In genomic region chr7:108515636-108516035, GRCh38 we compare ENCODE assay signal across 14 cellular contexts.
"Had no signal": no experiment of that assay in that cellular context is flagged by ENCODE, and none has a peak within 500 bp of the region (broad histone marks: within the 10 kb centered on the region; RNA-seq: fewer than 3 reads in every experiment).

No MANE protein-coding gene starts in this region.

- H3K4me1 ChIP-seq: breast epithelium had no signal

- H3K27me3 ChIP-seq: breast epithelium had no signal

- H3K27ac Mint-ChIP-seq: activated CD4-positive, alpha-beta T cell treated with anti-CD3 and anti-CD28 coated beads, Interleukin-2, amount 10 ng/mL, durations not matched to agents 24 days and 14 days; activated T-helper 1 cell treated with anti-CD3 and anti-CD28 coated beads, Interleukin-12 subunit alpha, Interleukin-12 subunit beta, Interleukin-2, Interleukin-4 antibody, amounts not matched to agents 30 ng/mL and 10 ng/mL and 1 ng/mL, durations not matched to agents 14 hours and 24 hours and 36 hours; dendritic cell treated with granulocyte-macrophage colony-stimulating factor and Interleukin-4, amounts not matched to agents 40 ng/mL and 50 ng/mL, for 4 days; natural killer cell had no signal

- H3K4me3 Mint-ChIP-seq: activated CD4-positive, alpha-beta T cell treated with anti-CD3 and anti-CD28 coated beads, Interleukin-2, amount 10 ng/mL, durations not matched to agents 24 days and 14 days; activated T-helper 1 cell treated with anti-CD3 and anti-CD28 coated beads, Interleukin-12 subunit alpha, Interleukin-12 subunit beta, Interleukin-2, Interleukin-4 antibody, amounts not matched to agents 30 ng/mL and 10 ng/mL and 1 ng/mL, durations not matched to agents 14 hours and 24 hours and 36 hours; dendritic cell treated with granulocyte-macrophage colony-stimulating factor and Interleukin-4, amounts not matched to agents 40 ng/mL and 50 ng/mL, for 4 days; natural killer cell had no signal

- H3K4me3 ChIP-seq: breast epithelium had no signal

- ATAC-seq: left ventricle myocardium superior, natural killer cell had no signal

- H3K9me3 Mint-ChIP-seq: activated CD4-positive, alpha-beta T cell treated with anti-CD3 and anti-CD28 coated beads, Interleukin-2, amount 10 ng/mL, durations not matched to agents 24 days and 14 days; activated T-helper 1 cell treated with anti-CD3 and anti-CD28 coated beads, Interleukin-12 subunit alpha, Interleukin-12 subunit beta, Interleukin-2, Interleukin-4 antibody, amounts not matched to agents 30 ng/mL and 10 ng/mL and 1 ng/mL, durations not matched to agents 14 hours and 24 hours and 36 hours; natural killer cell had no signal

- DNase-seq: activated CD4-positive, alpha-beta T cell treated with anti-CD3 and anti-CD28 coated beads, Interleukin-2, amount 10 ng/mL, durations not matched to agents 24 days and 14 days; activated CD4-positive, CD25-positive, alpha-beta regulatory T cell; activated naive CD4-positive, alpha-beta T cell; aorta; effector memory CD4-positive, alpha-beta T cell; foreskin fibroblast; glutamatergic neuron; left ventricle myocardium superior; mesenchymal stem cell; natural killer cell; stimulated activated CD4-positive, alpha-beta T cell treated with anti-CD3 and anti-CD28 coated beads, Interleukin-1b, Interleukin-23, amount 100 ng/mL, for 48 hours had no signal
